ENCODE assay signal across 8 cellular contexts in genomic region chr15:74790080-74790916, GRCh38. TPM values are rescaled to one million over a fixed set of nuclear protein-coding genes. Genes with fewer than 3 reads are reported as not detected.
A peak's percentile ranks its signal among the peaks of the same experiment; 100 is the strongest.
DNase-seq lines count a peak whose midpoint lies in the region; ATAC-seq and TF ChIP-seq lines count a peak whose summit lies in the region.

No MANE protein-coding gene starts in this region.

- peak overlapping the region; percentile 77 for H3K27ac ChIP-seq in 22Rv1
- peak overlapping the region; percentile 48 for H3K27ac ChIP-seq in SK-N-MC
- peak overlapping the region; percentile 67 for H3K27ac ChIP-seq in muscle layer of colon (ENCODE audit: low read depth, low read length)

- H3K36me3 ChIP-seq in SK-N-MC (ENCODE audit: insufficient read depth, low read length) (no peaks in the 10 kb centered on the region; the same call in 1 of the 2 replicates), muscle layer of colon (ENCODE audit: insufficient read depth, low read length) (peaks cover 6% of the 10 kb centered on the region)

- TF ChIP-seq CTCF in 22Rv1 (IDR thresholded peaks at IDR 0.05) (no peak), type B pancreatic cell (conservative IDR thresholded peaks at IDR 0.05) (no peak)

- H3K9me3 ChIP-seq in SK-N-MC (ENCODE audit: low read depth, low read length) (no peaks in the 10 kb centered on the region), muscle layer of colon (ENCODE audit: low read length) (no peaks in the 10 kb centered on the region)

- H3K4me3 ChIP-seq in SK-N-MC (no peak overlapping the region), muscle layer of colon (ENCODE audit: low read depth in 1 of 2, low read length in 2 of 2) (peak overlapping the region in 1 of 2 donors; percentile 32)

- peaks cover 64% of the 10 kb centered on the region for H3K36me3 Mint-ChIP-seq in dendritic cell treated with granulocyte-macrophage colony-stimulating factor and Interleukin-4, amounts not matched to agents 40 ng/mL and 50 ng/mL, for 4 days (ENCODE audit: low read depth)
- no peaks in the 10 kb centered on the region for H3K36me3 Mint-ChIP-seq in type B pancreatic cell

- peaks cover 59% of the 10 kb centered on the region for H3K4me1 ChIP-seq in muscle layer of colon (ENCODE audit: insufficient read depth, low read length)

- H3K27me3 Mint-ChIP-seq in dendritic cell treated with granulocyte-macrophage colony-stimulating factor and Interleukin-4, amounts not matched to agents 40 ng/mL and 50 ng/mL, for 4 days: no peaks in the 10 kb centered on the region
- H3K27me3 Mint-ChIP-seq in type B pancreatic cell: no peaks in the 10 kb centered on the region

- intact Hi-C loops in dendritic cell treated with granulocyte-macrophage colony-stimulating factor and Interleukin-4, amounts not matched to agents 40 ng/mL and 50 ng/mL, for 4 days (cut with micrococcal nuclease): no loop called here

- H3K27me3 ChIP-seq in muscle layer of colon (ENCODE audit: control insufficient read depth in 1 of 2, insufficient read depth in 2 of 2, low read length in 2 of 2): no peaks in the 10 kb centered on the region

- DNase-seq in SK-N-MC (ENCODE audit: low read depth, low spot score) (no peak), type B pancreatic cell (ENCODE audit: extremely low spot score, unreplicated experiment) (no peak), NCI-H82 (lab: John Stamatoyannopoulos, UW) (no peak)

- H3K4me1 Mint-ChIP-seq in dendritic cell treated with granulocyte-macrophage colony-stimulating factor and Interleukin-4, amounts not matched to agents 40 ng/mL and 50 ng/mL, for 4 days (ENCODE audit: low read depth): peaks cover 93% of the 10 kb centered on the region
- H3K4me1 Mint-ChIP-seq in type B pancreatic cell (ENCODE audit: unreplicated experiment): peaks cover 51% of the 10 kb centered on the region

- H3K27ac Mint-ChIP-seq in dendritic cell treated with granulocyte-macrophage colony-stimulating factor and Interleukin-4, amounts not matched to agents 40 ng/mL and 50 ng/mL, for 4 days: peak overlapping the region; percentile 93
- no peak overlapping the region for H3K27ac Mint-ChIP-seq in type B pancreatic cell

- TF ChIP-seq POLR2A in GM18526 (IDR thresholded peaks at IDR 0.05; ENCODE audit: extremely low read depth, insufficient read length): peak; percentile 54

- no peak for ATAC-seq in HG02623 (IDR thresholded peaks at IDR 0.05; ENCODE audit: unreplicated experiment)

- peak overlapping the region; percentile 97 for H3K4me3 Mint-ChIP-seq in dendritic cell treated with granulocyte-macrophage colony-stimulating factor and Interleukin-4, amounts not matched to agents 40 ng/mL and 50 ng/mL, for 4 days
- H3K4me3 Mint-ChIP-seq in type B pancreatic cell: no peak overlapping the region

- H3K9me3 Mint-ChIP-seq in dendritic cell treated with granulocyte-macrophage colony-stimulating factor and Interleukin-4, amounts not matched to agents 40 ng/mL and 50 ng/mL, for 4 days: no peaks in the 10 kb centered on the region
- no peaks in the 10 kb centered on the region for H3K9me3 Mint-ChIP-seq in type B pancreatic cell

- no peak overlapping the region for H3K9ac ChIP-seq in SK-N-MC (ENCODE audit: insufficient read length)
- H3K9ac ChIP-seq in muscle layer of colon (ENCODE audit: low read length): peak overlapping the region; percentile 56

RNA-seq across cellular contexts. Expression of gene CSK, which starts 8.4 kb away (rescaled TPM):
- total RNA-seq in type B pancreatic cell (ENCODE audit: low replicate concordance): 77.4 and 102 TPM in 2 replicates

RNA-seq across cellular contexts. Expression of gene LMAN1L, which starts 22.3 kb away (rescaled TPM):
- total RNA-seq in type B pancreatic cell (ENCODE audit: low replicate concordance): not detected in 2 replicates

RNA-seq across cellular contexts. Expression of gene CPLX3, which starts 36.1 kb away (rescaled TPM):
- total RNA-seq in type B pancreatic cell (ENCODE audit: low replicate concordance): not detected in 2 replicates

RNA-seq across cellular contexts. Expression of gene CYP1A2, which starts 41.7 kb away (rescaled TPM):
- 1.6 TPM in 1 of 2 replicates, not detected in the other for total RNA-seq in type B pancreatic cell (ENCODE audit: low replicate concordance)

RNA-seq across cellular contexts. Expression of gene ULK3, which starts 52.7 kb away (rescaled TPM):
- 44.9 and 46.4 TPM in 2 replicates for total RNA-seq in type B pancreatic cell (ENCODE audit: low replicate concordance)
